Comparison of ENCODE assay signal across 12 cellular contexts in the genomic region with DNA sequence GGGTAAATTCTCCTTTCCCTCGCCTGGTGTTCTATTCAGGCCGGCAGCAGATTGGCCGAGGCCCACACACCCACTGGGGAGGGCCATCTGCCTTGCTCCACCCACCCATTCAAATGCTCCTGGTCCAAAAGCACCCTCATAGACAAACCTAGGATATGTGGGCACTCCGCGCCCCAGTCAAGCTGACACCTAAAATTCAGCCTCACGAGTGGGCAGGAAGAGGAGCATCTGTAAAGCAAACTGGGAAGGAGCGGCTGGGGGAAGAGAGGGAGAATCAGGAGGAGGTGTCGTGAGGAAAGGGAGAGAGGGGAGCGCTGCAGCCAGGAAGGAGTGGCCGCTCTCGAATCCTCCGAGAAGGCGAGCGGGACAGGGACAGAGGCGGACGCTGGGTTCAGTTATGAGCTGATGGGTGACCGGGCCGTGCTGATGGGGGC.
A peak's percentile ranks its signal among the peaks of the same experiment; 100 is the strongest.
DNase-seq lines count a peak whose midpoint lies in the region; ATAC-seq, FAIRE-seq and TF ChIP-seq lines count a peak whose summit lies in the region.
"Had no signal": no experiment of that assay in that cellular context is flagged by ENCODE, and none has a peak within 500 bp of the region (broad histone marks: within the 10 kb centered on the region; RNA-seq: fewer than 3 reads in every experiment).

No MANE protein-coding gene starts in this region.

- DNase-seq in AG04449 (ENCODE audit: low read depth, low spot score) (no peak), foreskin fibroblast (peak; percentile 20 to 59), midbrain (lab: John Stamatoyannopoulos, UW) (peak; percentile 9), HEK293T (ENCODE audit: extremely low spot score) (no peak), D721Med (ENCODE audit: insufficient read length, low spot score) (no peak)
- DNase-seq: activated CD4-positive, alpha-beta memory T cell treated with anti-CD3 and anti-CD28 coated beads, Interleukin-2, amount 10 ng/mL, durations not matched to agents 7 days and 5 days; NCI-H1694 treated with DMSO at 0.1 percent for 48 hours had no signal

- no peak for FAIRE-seq in D721Med (lab: Jason Lieb, UNC)
- FAIRE-seq: GM12892 had no signal

- POLR2A ChIA-PET in AG04449 (lab: Yijun Ruan, JAX) (interaction anchor here (1.1 kb wide), 1 partner anchor 10 kb away, joined by 3 read pairs; no protein-coding TSS in a partner anchor), HEK293T (lab: Yijun Ruan, JAX) (interaction anchor here (0.9 kb wide), 1 partner anchor 12 kb away, joined by 3 read pairs; no protein-coding TSS in a partner anchor)

- H3K9ac ChIP-seq in HUES64 (ENCODE audit: low read depth, low read length): no peak overlapping the region

- H3K9me3 ChIP-seq in HUES64 (ENCODE audit: insufficient read depth, low read depth, low read length): no peaks in the 10 kb centered on the region
- H3K9me3 ChIP-seq: SJSA1 had no signal

- no peak for TF ChIP-seq CTCF in AG04449 (IDR thresholded peaks at IDR 0.05; ENCODE audit: insufficient read depth, low read length, missing control alignments)
- TF ChIP-seq CTCF in foreskin fibroblast (IDR thresholded peaks at IDR 0.05; ENCODE audit: low read depth, low read length): no peak
- no peak for TF ChIP-seq CTCF in D721Med (IDR thresholded peaks at IDR 0.05; ENCODE audit: insufficient read depth, missing control alignments)

- ATAC-seq in GM18870 (IDR thresholded peaks at IDR 0.05; ENCODE audit: unreplicated experiment) (no peak), GM18517 (IDR thresholded peaks at IDR 0.05; ENCODE audit: unreplicated experiment) (no peak)

- no peak overlapping the region for H3K27ac ChIP-seq in HUES64 (ENCODE audit: low read depth, low read length)
- H3K27ac ChIP-seq: SJSA1 had no signal

- peaks cover 9% of the 10 kb centered on the region; the same call in 1 of the 2 replicates for H3K4me1 ChIP-seq in HUES64 (ENCODE audit: insufficient read depth, low read length)

- WGBS in HUES64: 6% methylated on average over 18 of the region's 18 CpGs

- peaks cover 20% of the 10 kb centered on the region for H3K27me3 ChIP-seq in HUES64 (ENCODE audit: insufficient read depth, low read length)
- H3K27me3 ChIP-seq: SJSA1 had no signal

- H3K4me3 ChIP-seq in AG04449 (ENCODE audit: low read depth, low read length) (peak overlapping the region; percentile 13), HUES64 (ENCODE audit: low read length) (peak overlapping the region; percentile 47), foreskin fibroblast (ENCODE audit: low read depth in 1 of 2, low read length in 2 of 2) (peak overlapping the region; percentile 20 to 27)
- H3K4me3 ChIP-seq: SJSA1 had no signal

- CTCF ChIA-PET in AG04449 (lab: Yijun Ruan, JAX) (interaction anchor here (0.7 to 1.5 kb wide), 2 partner anchors 11 to 50 kb away, joined by 3 read pairs; no protein-coding TSS in a partner anchor), HEK293T (lab: Yijun Ruan, JAX) (no interaction called here)

- no peaks in the 10 kb centered on the region for H3K36me3 ChIP-seq in HUES64 (ENCODE audit: insufficient read depth, low read length)
- H3K36me3 ChIP-seq: SJSA1 had no signal

TF ChIP-seq in HEK293T, 16 proteins besides CTCF, POLR2A, EP300 and RAD21:
- TF ChIP-seq SP1 (IDR thresholded peaks at IDR 0.05) (no peak), CTBP1 (IDR thresholded peaks at IDR 0.05; ENCODE audit: borderline replicate concordance) (no peak), FOXK2 (IDR thresholded peaks at IDR 0.05) (no peak), SUZ12 (IDR thresholded peaks at IDR 0.05) (no peak), ARNT (IDR thresholded peaks at IDR 0.05) (no peak), ELF4 (IDR thresholded peaks at IDR 0.05) (no peak), L3MBTL2 (conservative IDR thresholded peaks at IDR 0.05) (no peak), TARDBP (IDR thresholded peaks at IDR 0.05) (no peak), FOXM1 (IDR thresholded peaks at IDR 0.05; ENCODE audit: borderline replicate concordance) (no peak), FOXA1 (IDR thresholded peaks at IDR 0.05) (no peak), BHLHE40 (IDR thresholded peaks at IDR 0.05; ENCODE audit: borderline replicate concordance) (no peak)
TF ChIP-seq in HEK293T: peak in this region for 0.

Comparison
In these comparisons a context has a peak if more than half of its experiments do, and no peak if none do; other contexts are left out.
1. DNase-seq: peak in foreskin fibroblast (2 of 2) and midbrain (single experiment); none in AG04449 (single experiment), HEK293T (single experiment) and D721Med (single experiment).
2. Peak in every context shown above with its lines, with median percentiles within 50 percentile points of each other: H3K4me3 ChIP-seq.